29 cellular contexts compared by ENCODE assay signal in the genomic region with DNA sequence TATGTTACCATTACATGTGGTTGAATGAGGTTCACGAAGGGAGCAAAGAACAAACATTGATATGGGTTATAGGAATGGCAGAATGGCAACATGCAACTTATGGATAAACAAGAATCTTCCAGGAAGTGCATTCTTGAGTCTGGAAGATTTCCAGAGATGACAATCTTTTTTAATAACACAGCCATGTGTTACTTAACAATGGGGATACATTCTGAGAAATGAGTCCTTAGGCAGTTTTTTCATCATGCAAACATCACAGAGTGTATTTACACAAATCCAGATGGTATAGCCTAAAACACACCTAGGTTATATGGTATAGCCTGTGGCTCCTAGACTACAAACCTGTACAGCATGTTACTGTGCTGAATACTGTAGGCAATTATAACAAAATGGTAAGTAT. TPM values are rescaled to one million over a fixed set of nuclear protein-coding genes. Genes with fewer than 3 reads are reported as not detected.
"Had no signal": no experiment of that assay in that cellular context is flagged by ENCODE, and none has a peak within 500 bp of the region (broad histone marks: within the 10 kb centered on the region; RNA-seq: fewer than 3 reads in every experiment).

No MANE protein-coding gene starts in this region.

- H3K9me3 ChIP-seq: psoas muscle, vagina had no signal

- H3K4me3 ChIP-seq: heart left ventricle, neural progenitor cell, psoas muscle, sigmoid colon, vagina had no signal

- H3K27ac ChIP-seq: foreskin keratinocyte, heart left ventricle, neural progenitor cell, parathyroid adenoma, psoas muscle, sigmoid colon, vagina had no signal

- DNase-seq: activated B cell treated with CpG ODN at 0.5 μM for 24 hours; activated CD4-positive, alpha-beta T cell treated with anti-CD3 and anti-CD28 coated beads, Interleukin-2, amount 50 U/mL, for 1 hour; activated CD8-positive, alpha-beta T cell treated with anti-CD3 and anti-CD28 coated beads for 36 hours; activated gamma-delta T cell treated with Interleukin-2 at 50 U/mL for 16 hours; activated naive CD8-positive, alpha-beta T cell treated with anti-CD3 and anti-CD28 coated beads, Interleukin-2, amount 50 U/mL, for 24 hours; activated T-cell treated with anti-CD3 and anti-CD28 coated beads, Interleukin-2, amount 50 U/mL, for 4 hours; amygdala; central memory CD4-positive, alpha-beta T cell; effector CD8-positive, alpha-beta T cell; heart left ventricle; islet precursor cell; left ventricle myocardium superior; naive thymus-derived CD4-positive, alpha-beta T cell; occipital lobe; psoas muscle; sigmoid colon; small intestine; stimulated activated CD4-positive, alpha-beta T cell treated with anti-CD3 and anti-CD28 coated beads, Interleukin-4, amount 100 ng/mL, for 4 hours; stimulated activated CD8-positive, alpha-beta memory T cell treated with anti-CD3 and anti-CD28 coated beads, Interleukin-4, amount 100 ng/mL, for 48 hours; stimulated activated naive CD8-positive, alpha-beta T cell treated with anti-CD3 and anti-CD28 coated beads, Interleukin-15, amount 100 ng/mL, for 72 hours; substantia nigra had no signal

- ATAC-seq: activated CD8-positive, alpha-beta T cell treated with anti-CD3 and anti-CD28 coated beads for 36 hours; activated naive CD8-positive, alpha-beta T cell treated with anti-CD3 and anti-CD28 coated beads, Interleukin-2, amount 50 U/mL, for 24 hours; activated T-cell treated with anti-CD3 and anti-CD28 coated beads, Interleukin-2, amount 50 U/mL, for 4 hours; activated T-helper 17 cell treated with anti-CD3 and anti-CD28 coated beads, Interleukin-2, amount 50 U/mL, for 72 hours; foreskin keratinocyte; heart left ventricle; left ventricle myocardium superior; naive thymus-derived CD4-positive, alpha-beta T cell; psoas muscle; stimulated activated memory B cell treated with anti-CD40 and anti-IgM and Interleukin-4, amounts not matched to agents 10 μg/mL and 1 μg/mL and 100 μg/mL, for 72 hours; stimulated activated naive CD8-positive, alpha-beta T cell treated with anti-CD3 and anti-CD28 coated beads, Interleukin-15, amount 100 ng/mL, for 72 hours had no signal

- H3K36me3 ChIP-seq: heart left ventricle, neural progenitor cell, sigmoid colon, vagina had no signal

- FAIRE-seq: endometrium, small intestine had no signal

- H3K27me3 ChIP-seq: foreskin keratinocyte, heart left ventricle, neural progenitor cell, sigmoid colon, vagina had no signal

- H3K4me1 ChIP-seq: foreskin keratinocyte, neural progenitor cell, parathyroid adenoma, psoas muscle, sigmoid colon, vagina had no signal

RNA-seq across cellular contexts. Expression of a gene that starts 9.1 kb away (rescaled TPM):
- total RNA-seq: activated B cell treated with CpG ODN at 0.5 μM for 24 hours, lung microvascular endothelial cell, occipital lobe, psoas muscle, sigmoid colon had no signal
- polyA plus RNA-seq: naive thymus-derived CD4-positive, alpha-beta T cell; psoas muscle had no signal
